1 cellular context compared by ENCODE assay signal in genomic region chr19:2427323-2428026, GRCh38.
A peak's percentile ranks its signal among the peaks of the same experiment; 100 is the strongest.
TF ChIP-seq lines count a peak whose summit lies in the region.

TSS of gene TIMM13 (minus strand) at chr19:2427586. CDS start at chr19:2427533, 53 bp downstream.

TF ChIP-seq in K562, 482 proteins besides CTCF, POLR2A, EP300 and RAD21 (continued from another document and continues in another):
- TF ChIP-seq RCOR1 (IDR thresholded peaks at IDR 0.05; ENCODE audit: borderline replicate concordance in 1 of 2, low read depth in 2 of 2, low read length in 2 of 2): 0 out of 4 replicates have a peak, but pooled peaks have one; percentile 5 to 24
- TF ChIP-seq POU5F1 (IDR thresholded peaks at IDR 0.05; ENCODE audit: borderline replicate concordance, low read depth, low read length, partially characterized antibody): peak; percentile 17
- 0 out of 4 replicates have a peak, but pooled peaks of 1 of the 2 experiments have one; percentile 32 for TF ChIP-seq MLX (CRISPR knock-in tag; conservative IDR thresholded peaks at IDR 0.05)
- TF ChIP-seq HCFC1 (IDR thresholded peaks at IDR 0.05; ENCODE audit: low read depth, low read length): peak; percentile 92
- TF ChIP-seq ELF2 (CRISPR knock-in tag; IDR thresholded peaks at IDR 0.05): peak; percentile 97
- no peak for TF ChIP-seq KLF10 (CRISPR knock-in tag; IDR thresholded peaks at IDR 0.05)
- TF ChIP-seq HMGXB4 (CRISPR knock-in tag; IDR thresholded peaks at IDR 0.05): 0 out of 2 replicates have a peak, but pooled peaks have one; percentile 29
- TF ChIP-seq HNRNPL (IDR thresholded peaks at IDR 0.05; ENCODE audit: low read depth, low read length): no peak
- no peak for TF ChIP-seq NCOA1 (IDR thresholded peaks at IDR 0.05; ENCODE audit: low read depth)
- TF ChIP-seq ZNF589 (CRISPR knock-in tag; IDR thresholded peaks at IDR 0.05; ENCODE audit: low read depth): peak; percentile 77; the same call in 1 of the 2 replicates
- TF ChIP-seq SNAPC5 (CRISPR knock-in tag; IDR thresholded peaks at IDR 0.05): no peak
- TF ChIP-seq, protein P1, sequence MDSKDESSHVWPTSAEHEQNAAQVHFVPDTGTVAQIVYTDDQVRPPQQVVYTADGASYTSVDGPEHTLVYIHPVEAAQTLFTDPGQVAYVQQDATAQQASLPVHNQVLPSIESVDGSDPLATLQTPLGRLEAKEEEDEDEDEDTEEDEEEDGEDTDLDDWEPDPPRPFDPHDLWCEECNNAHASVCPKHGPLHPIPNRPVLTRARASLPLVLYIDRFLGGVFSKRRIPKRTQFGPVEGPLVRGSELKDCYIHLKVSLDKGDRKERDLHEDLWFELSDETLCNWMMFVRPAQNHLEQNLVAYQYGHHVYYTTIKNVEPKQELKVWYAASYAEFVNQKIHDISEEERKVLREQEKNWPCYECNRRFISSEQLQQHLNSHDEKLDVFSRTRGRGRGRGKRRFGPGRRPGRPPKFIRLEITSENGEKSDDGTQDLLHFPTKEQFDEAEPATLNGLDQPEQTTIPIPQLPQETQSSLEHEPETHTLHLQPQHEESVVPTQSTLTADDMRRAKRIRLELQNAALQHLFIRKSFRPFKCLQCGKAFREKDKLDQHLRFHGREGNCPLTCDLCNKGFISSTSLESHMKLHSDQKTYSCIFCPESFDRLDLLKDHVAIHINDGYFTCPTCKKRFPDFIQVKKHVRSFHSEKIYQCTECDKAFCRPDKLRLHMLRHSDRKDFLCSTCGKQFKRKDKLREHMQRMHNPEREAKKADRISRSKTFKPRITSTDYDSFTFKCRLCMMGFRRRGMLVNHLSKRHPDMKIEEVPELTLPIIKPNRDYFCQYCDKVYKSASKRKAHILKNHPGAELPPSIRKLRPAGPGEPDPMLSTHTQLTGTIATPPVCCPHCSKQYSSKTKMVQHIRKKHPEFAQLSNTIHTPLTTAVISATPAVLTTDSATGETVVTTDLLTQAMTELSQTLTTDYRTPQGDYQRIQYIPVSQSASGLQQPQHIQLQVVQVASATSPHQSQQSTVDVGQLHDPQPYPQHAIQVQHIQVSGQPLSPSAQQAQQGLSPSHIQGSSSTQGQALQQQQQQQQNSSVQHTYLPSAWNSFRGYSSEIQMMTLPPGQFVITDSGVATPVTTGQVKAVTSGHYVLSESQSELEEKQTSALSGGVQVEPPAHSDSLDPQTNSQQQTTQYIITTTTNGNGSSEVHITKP (IDR thresholded peaks at IDR 0.05; ENCODE audit: partially characterized antibody): peak; percentile 87
- TF ChIP-seq ASH1L (IDR thresholded peaks at IDR 0.05; ENCODE audit: borderline replicate concordance, low read depth, partially characterized antibody): no peak
- TF ChIP-seq MYNN (IDR thresholded peaks at IDR 0.05): peak; percentile 12; the same call in 1 of the 2 replicates
- TF ChIP-seq MYNN (CRISPR knock-in tag; IDR thresholded peaks at IDR 0.05): no peak
- TF ChIP-seq, protein P2, sequence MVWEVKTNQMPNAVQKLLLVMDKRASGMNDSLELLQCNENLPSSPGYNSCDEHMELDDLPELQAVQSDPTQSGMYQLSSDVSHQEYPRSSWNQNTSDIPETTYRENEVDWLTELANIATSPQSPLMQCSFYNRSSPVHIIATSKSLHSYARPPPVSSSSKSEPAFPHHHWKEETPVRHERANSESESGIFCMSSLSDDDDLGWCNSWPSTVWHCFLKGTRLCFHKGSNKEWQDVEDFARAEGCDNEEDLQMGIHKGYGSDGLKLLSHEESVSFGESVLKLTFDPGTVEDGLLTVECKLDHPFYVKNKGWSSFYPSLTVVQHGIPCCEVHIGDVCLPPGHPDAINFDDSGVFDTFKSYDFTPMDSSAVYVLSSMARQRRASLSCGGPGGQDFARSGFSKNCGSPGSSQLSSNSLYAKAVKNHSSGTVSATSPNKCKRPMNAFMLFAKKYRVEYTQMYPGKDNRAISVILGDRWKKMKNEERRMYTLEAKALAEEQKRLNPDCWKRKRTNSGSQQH (CRISPR knock-in tag; IDR thresholded peaks at IDR 0.05): no peak
- TF ChIP-seq YBX1 (IDR thresholded peaks at IDR 0.05): no peak
- TF ChIP-seq, protein P3, sequence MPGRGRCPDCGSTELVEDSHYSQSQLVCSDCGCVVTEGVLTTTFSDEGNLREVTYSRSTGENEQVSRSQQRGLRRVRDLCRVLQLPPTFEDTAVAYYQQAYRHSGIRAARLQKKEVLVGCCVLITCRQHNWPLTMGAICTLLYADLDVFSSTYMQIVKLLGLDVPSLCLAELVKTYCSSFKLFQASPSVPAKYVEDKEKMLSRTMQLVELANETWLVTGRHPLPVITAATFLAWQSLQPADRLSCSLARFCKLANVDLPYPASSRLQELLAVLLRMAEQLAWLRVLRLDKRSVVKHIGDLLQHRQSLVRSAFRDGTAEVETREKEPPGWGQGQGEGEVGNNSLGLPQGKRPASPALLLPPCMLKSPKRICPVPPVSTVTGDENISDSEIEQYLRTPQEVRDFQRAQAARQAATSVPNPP (IDR thresholded peaks at IDR 0.05; ENCODE audit: borderline replicate concordance, insufficient read depth, insufficient read length): no peak
- TF ChIP-seq, protein P4, sequence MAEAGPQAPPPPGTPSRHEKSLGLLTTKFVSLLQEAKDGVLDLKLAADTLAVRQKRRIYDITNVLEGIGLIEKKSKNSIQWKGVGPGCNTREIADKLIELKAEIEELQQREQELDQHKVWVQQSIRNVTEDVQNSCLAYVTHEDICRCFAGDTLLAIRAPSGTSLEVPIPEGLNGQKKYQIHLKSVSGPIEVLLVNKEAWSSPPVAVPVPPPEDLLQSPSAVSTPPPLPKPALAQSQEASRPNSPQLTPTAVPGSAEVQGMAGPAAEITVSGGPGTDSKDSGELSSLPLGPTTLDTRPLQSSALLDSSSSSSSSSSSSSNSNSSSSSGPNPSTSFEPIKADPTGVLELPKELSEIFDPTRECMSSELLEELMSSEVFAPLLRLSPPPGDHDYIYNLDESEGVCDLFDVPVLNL (CRISPR knock-in tag; IDR thresholded peaks at IDR 0.05; ENCODE audit: low read depth): no peak
- TF ChIP-seq ZNF384 (IDR thresholded peaks at IDR 0.05; ENCODE audit: low read depth, low read length): peak; percentile 91
- TF ChIP-seq ZNF274 (IDR thresholded peaks at IDR 0.05; ENCODE audit: borderline replicate concordance, low read depth, low read length): no peak
- peak; percentile 60 for TF ChIP-seq ZNF644 (tag; IDR thresholded peaks at IDR 0.05; ENCODE audit: low read depth)
- no peak; a peak in 2 of 4 replicates for TF ChIP-seq FOXA3 (CRISPR knock-in tag; conservative IDR thresholded peaks at IDR 0.05 in 1 of 2, IDR thresholded peaks at IDR 0.05 in 1 of 2)
- TF ChIP-seq, protein P5, sequence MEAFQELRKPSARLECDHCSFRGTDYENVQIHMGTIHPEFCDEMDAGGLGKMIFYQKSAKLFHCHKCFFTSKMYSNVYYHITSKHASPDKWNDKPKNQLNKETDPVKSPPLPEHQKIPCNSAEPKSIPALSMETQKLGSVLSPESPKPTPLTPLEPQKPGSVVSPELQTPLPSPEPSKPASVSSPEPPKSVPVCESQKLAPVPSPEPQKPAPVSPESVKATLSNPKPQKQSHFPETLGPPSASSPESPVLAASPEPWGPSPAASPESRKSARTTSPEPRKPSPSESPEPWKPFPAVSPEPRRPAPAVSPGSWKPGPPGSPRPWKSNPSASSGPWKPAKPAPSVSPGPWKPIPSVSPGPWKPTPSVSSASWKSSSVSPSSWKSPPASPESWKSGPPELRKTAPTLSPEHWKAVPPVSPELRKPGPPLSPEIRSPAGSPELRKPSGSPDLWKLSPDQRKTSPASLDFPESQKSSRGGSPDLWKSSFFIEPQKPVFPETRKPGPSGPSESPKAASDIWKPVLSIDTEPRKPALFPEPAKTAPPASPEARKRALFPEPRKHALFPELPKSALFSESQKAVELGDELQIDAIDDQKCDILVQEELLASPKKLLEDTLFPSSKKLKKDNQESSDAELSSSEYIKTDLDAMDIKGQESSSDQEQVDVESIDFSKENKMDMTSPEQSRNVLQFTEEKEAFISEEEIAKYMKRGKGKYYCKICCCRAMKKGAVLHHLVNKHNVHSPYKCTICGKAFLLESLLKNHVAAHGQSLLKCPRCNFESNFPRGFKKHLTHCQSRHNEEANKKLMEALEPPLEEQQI (IDR thresholded peaks at IDR 0.05): no peak
- no peak for TF ChIP-seq PTBP1 (IDR thresholded peaks at IDR 0.05; ENCODE audit: low read depth, low read length)
- no peak for TF ChIP-seq ILK (tag; IDR thresholded peaks at IDR 0.05; ENCODE audit: borderline replicate concordance, low read depth)
- peak; percentile 91 for TF ChIP-seq C11orf30 (IDR thresholded peaks at IDR 0.05; ENCODE audit: low read depth)
- no peak for TF ChIP-seq NFXL1 (CRISPR knock-in tag; IDR thresholded peaks at IDR 0.05)
- TF ChIP-seq ZBTB11 (CRISPR knock-in tag; IDR thresholded peaks at IDR 0.05): peak in 1 of 3 experiments; percentile 84; a peak in 2 of 6 replicates
- peak; percentile 83 for TF ChIP-seq TFAP4 (CRISPR knock-in tag; IDR thresholded peaks at IDR 0.05; ENCODE audit: borderline replicate concordance)
- TF ChIP-seq AFF1 (IDR thresholded peaks at IDR 0.05; ENCODE audit: low read depth in 1 of 2, partially characterized antibody in 2 of 2): peak in 1 of 2 experiments; percentile 94
- TF ChIP-seq E2F3 (CRISPR knock-in tag; IDR thresholded peaks at IDR 0.05): peak; percentile 85; the same call in 1 of the 2 replicates
